In the genomic region with DNA sequence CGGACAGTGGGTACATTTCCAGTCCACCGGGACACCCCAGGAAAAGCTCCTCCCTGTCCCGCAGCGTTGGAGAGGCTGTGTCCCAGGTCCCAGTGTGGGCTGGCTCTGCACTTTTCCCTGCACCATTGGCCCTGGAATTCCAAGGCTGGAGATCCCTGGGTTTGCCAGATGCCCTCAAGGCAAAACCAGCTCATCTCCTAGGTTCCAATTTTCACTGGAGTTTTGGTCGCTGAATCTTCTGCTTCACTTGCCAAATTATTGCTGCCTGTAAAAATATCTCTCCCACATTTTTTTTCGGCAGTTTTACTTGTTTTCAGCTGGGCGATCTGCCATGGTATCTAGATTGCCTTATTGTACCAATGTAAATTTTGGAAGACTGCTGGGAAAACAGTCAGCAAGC, we compare ENCODE assay signal across 14 cellular contexts.
"Had no signal": no experiment of that assay in that cellular context is flagged by ENCODE, and none has a peak within 500 bp of the region (broad histone marks: within the 10 kb centered on the region; RNA-seq: fewer than 3 reads in every experiment).

No MANE protein-coding gene starts in this region.

- H3K9me3 Mint-ChIP-seq: activated CD4-positive, alpha-beta T cell treated with anti-CD3 and anti-CD28 coated beads, Interleukin-2, amount 10 ng/mL, durations not matched to agents 24 days and 14 days; activated naive CD8-positive, alpha-beta T cell treated with anti-CD3 and anti-CD28 coated beads, Interleukin-2, amount 10 ng/mL, durations not matched to agents 7 days and 5 days; endodermal cell; T-helper 2 cell treated with Interferon-gamma antibody and Interleukin-4, amounts not matched to agents 5 μg/mL and 100 μg/mL, for 36 hours had no signal

- H3K36me3 Mint-ChIP-seq: activated naive CD8-positive, alpha-beta T cell treated with anti-CD3 and anti-CD28 coated beads, Interleukin-2, amount 10 ng/mL, durations not matched to agents 7 days and 5 days; naive B cell; neural progenitor cell had no signal

- DNase-seq: activated CD4-positive, alpha-beta T cell treated with anti-CD3 and anti-CD28 coated beads, Interleukin-2, amount 10 ng/mL, durations not matched to agents 24 days and 14 days; activated CD4-positive, CD25-positive, alpha-beta regulatory T cell; activated naive CD4-positive, alpha-beta T cell; activated naive CD8-positive, alpha-beta T cell treated with anti-CD3 and anti-CD28 coated beads, Interleukin-2, amount 10 ng/mL, durations not matched to agents 7 days and 5 days; endodermal cell; gastrocnemius medialis; naive B cell; retina; stimulated activated CD4-positive, alpha-beta T cell treated with anti-CD3 and anti-CD28 coated beads, Interleukin-12 subunit alpha, Interleukin-12 subunit beta, amount 100 ng/mL, for 4 hours; stimulated activated CD4-positive, alpha-beta T cell treated with anti-CD3 and anti-CD28 coated beads, Interleukin-2, amount 100 ng/mL, for 24 hours; uterus had no signal

- H3K9me3 ChIP-seq: gastrocnemius medialis, uterus had no signal

- H3K4me3 Mint-ChIP-seq: activated CD4-positive, alpha-beta T cell treated with anti-CD3 and anti-CD28 coated beads, Interleukin-2, amount 10 ng/mL, durations not matched to agents 24 days and 14 days; activated naive CD8-positive, alpha-beta T cell treated with anti-CD3 and anti-CD28 coated beads, Interleukin-2, amount 10 ng/mL, durations not matched to agents 7 days and 5 days; endodermal cell; naive B cell; neural progenitor cell; T-helper 2 cell treated with Interferon-gamma antibody and Interleukin-4, amounts not matched to agents 5 μg/mL and 100 μg/mL, for 36 hours had no signal

- H3K27ac Mint-ChIP-seq: activated CD4-positive, alpha-beta T cell treated with anti-CD3 and anti-CD28 coated beads, Interleukin-2, amount 10 ng/mL, durations not matched to agents 24 days and 14 days; activated naive CD8-positive, alpha-beta T cell treated with anti-CD3 and anti-CD28 coated beads, Interleukin-2, amount 10 ng/mL, durations not matched to agents 7 days and 5 days; endodermal cell; naive B cell; neural progenitor cell; T-helper 2 cell treated with Interferon-gamma antibody and Interleukin-4, amounts not matched to agents 5 μg/mL and 100 μg/mL, for 36 hours had no signal

- H3K27me3 Mint-ChIP-seq: activated CD4-positive, alpha-beta T cell treated with anti-CD3 and anti-CD28 coated beads, Interleukin-2, amount 10 ng/mL, durations not matched to agents 24 days and 14 days had no signal

- H3K4me1 Mint-ChIP-seq: activated CD4-positive, alpha-beta T cell treated with anti-CD3 and anti-CD28 coated beads, Interleukin-2, amount 10 ng/mL, durations not matched to agents 24 days and 14 days; activated naive CD8-positive, alpha-beta T cell treated with anti-CD3 and anti-CD28 coated beads, Interleukin-2, amount 10 ng/mL, durations not matched to agents 7 days and 5 days had no signal

- ATAC-seq: gastrocnemius medialis, left lobe of liver had no signal
